In genomic region chr22:37182949-37183245, GRCh38 we compare ENCODE assay signal across 21 cellular contexts. TPM values are rescaled to one million over a fixed set of nuclear protein-coding genes. Genes with fewer than 3 reads are reported as not detected.
A peak's percentile ranks its signal among the peaks of the same experiment; 100 is the strongest.
DNase-seq lines count a peak whose midpoint lies in the region; ATAC-seq, FAIRE-seq and TF ChIP-seq lines count a peak whose summit lies in the region.
"Had no signal": no experiment of that assay in that cellular context is flagged by ENCODE, and none has a peak within 500 bp of the region (broad histone marks: within the 10 kb centered on the region; RNA-seq: fewer than 3 reads in every experiment).

No MANE protein-coding gene starts in this region.

- no peaks in the 10 kb centered on the region for H3K27me3 ChIP-seq in CD4-positive, CD25-positive, alpha-beta regulatory T cell (ENCODE audit: control insufficient read depth, insufficient read depth, low read length)
- no peaks in the 10 kb centered on the region for H3K27me3 ChIP-seq in sigmoid colon

- peak overlapping the region; percentile 57 for H3K27ac ChIP-seq in CD4-positive, CD25-positive, alpha-beta regulatory T cell (ENCODE audit: insufficient read depth, low read length, poor library complexity, severe bottlenecking)
- H3K27ac ChIP-seq in RWPE1 (peak overlapping the region; percentile 22), kidney (ENCODE audit: low read depth in 2 of 2, low read length in 2 of 2) (no peak overlapping the region), sigmoid colon (no peak overlapping the region)

- no peaks in the 10 kb centered on the region for H3K27me3 Mint-ChIP-seq in CD4-positive, CD25-positive, alpha-beta regulatory T cell

- no peaks in the 10 kb centered on the region for H3K36me3 ChIP-seq in CD4-positive, CD25-positive, alpha-beta regulatory T cell (ENCODE audit: control insufficient read depth, insufficient read depth, low read length)
- H3K36me3 ChIP-seq in kidney (ENCODE audit: control insufficient read depth in 1 of 2, insufficient read depth in 2 of 2, low read length in 2 of 2) = no peaks in the 10 kb centered on the region
- H3K36me3 ChIP-seq in sigmoid colon = peaks cover 0 to 5% (median 0%) of the 10 kb centered on the region in 4 donors

- H3K9ac ChIP-seq in kidney (ENCODE audit: low read length in 2 of 2) = no peak overlapping the region

- no peak for DNase-seq in CD4-positive, CD25-positive, alpha-beta regulatory T cell
- DNase-seq in RWPE1 (ENCODE audit: low spot score) = no peak
- DNase-seq in kidney = peak; percentile 41
- peak; percentile 41 for DNase-seq in sigmoid colon
- DNase-seq in T-helper 1 cell = no peak
- no peak for DNase-seq in globus pallidus (ENCODE audit: low spot score)
- DNase-seq: ACHN; C1 segment of cervical spinal cord; DMS79 treated with DMSO at 0.1 percent for 48 hours; H7; HFFc6; KBM-7; NCI-H1105; NCI-H1694; NCI-H2081 treated with DMSO at 0.1 percent for 48 hours; NK-92 treated with Interleukin-12 subunit alpha and Interleukin-12 subunit beta, amount 100 ng/mL, for 24 hours; SIG-M5 had no signal

- CTCF ChIA-PET in RWPE1 (lab: Yijun Ruan, JAX) = no interaction called here

- intact Hi-C loops in kidney (cut with DNase I) = no loop called here
- intact Hi-C loops in sigmoid colon (cut with DNase I) = no loop called here

- no peaks in the 10 kb centered on the region for H3K36me3 Mint-ChIP-seq in CD4-positive, CD25-positive, alpha-beta regulatory T cell

- ATAC-seq in CD4-positive, CD25-positive, alpha-beta regulatory T cell (ENCODE audit: low read depth in 2 of 2) = no peak
- ATAC-seq in GM18505 (IDR thresholded peaks at IDR 0.05; ENCODE audit: unreplicated experiment) = no peak

- FAIRE-seq in kidney (lab: Jason Lieb, UNC) = no peak
- FAIRE-seq: RCC 7860 had no signal

- no peak for TF ChIP-seq EP300 in sigmoid colon (IDR thresholded peaks at IDR 0.05)

- H3K9me3 ChIP-seq in CD4-positive, CD25-positive, alpha-beta regulatory T cell (ENCODE audit: control insufficient read depth in 2 of 2, low read length in 2 of 2) = no peaks in the 10 kb centered on the region
- H3K9me3 ChIP-seq in kidney (ENCODE audit: control insufficient read depth in 1 of 2, low read length in 2 of 2) = no peaks in the 10 kb centered on the region
- no peaks in the 10 kb centered on the region for H3K9me3 ChIP-seq in sigmoid colon

- no peak overlapping the region for H3K4me3 ChIP-seq in CD4-positive, CD25-positive, alpha-beta regulatory T cell (ENCODE audit: low read depth, low read length)
- H3K4me3 ChIP-seq in kidney (ENCODE audit: low read length in 2 of 2) (no peak overlapping the region), sigmoid colon (no peak overlapping the region)

- POLR2A ChIA-PET in RWPE1 (lab: Yijun Ruan, JAX; ENCODE audit: low non-redundant PET) = no interaction called here

- H3K9me3 Mint-ChIP-seq in CD4-positive, CD25-positive, alpha-beta regulatory T cell = no peaks in the 10 kb centered on the region
- H3K9me3 Mint-ChIP-seq: HFFc6 had no signal

- TF ChIP-seq CTCF in RWPE1 (conservative IDR thresholded peaks at IDR 0.05; ENCODE audit: low read depth) = no peak
- TF ChIP-seq CTCF in kidney (IDR thresholded peaks at IDR 0.05; ENCODE audit: borderline replicate concordance, extremely low read depth, insufficient read depth) = no peak
- TF ChIP-seq CTCF in sigmoid colon (IDR thresholded peaks at IDR 0.05) = no peak

- 77 to 97% methylated on average over 3 of the region's 3 CpGs for WGBS in sigmoid colon, 2 donors

- H3K27ac Mint-ChIP-seq in CD4-positive, CD25-positive, alpha-beta regulatory T cell = peak overlapping the region; percentile 9 to 87 (median 87)
- H3K27ac Mint-ChIP-seq: HFFc6 had no signal

- TF ChIP-seq POLR2A in sigmoid colon (IDR thresholded peaks at IDR 0.05) = no peak
- no peak for TF ChIP-seq POLR2A in GM18505 (IDR thresholded peaks at IDR 0.05; ENCODE audit: borderline replicate concordance, extremely low read depth, insufficient read depth, insufficient read length)

- no peak overlapping the region for H3K4me3 Mint-ChIP-seq in CD4-positive, CD25-positive, alpha-beta regulatory T cell
- H3K4me3 Mint-ChIP-seq: HFFc6 had no signal

- peaks cover 52% of the 10 kb centered on the region for H3K4me1 ChIP-seq in CD4-positive, CD25-positive, alpha-beta regulatory T cell (ENCODE audit: control insufficient read depth, insufficient read depth, low read length, poor library complexity, severe bottlenecking)
- H3K4me1 ChIP-seq in kidney (ENCODE audit: control insufficient read depth in 1 of 2, insufficient read depth in 1 of 2, low read depth in 1 of 2, low read length in 2 of 2) (peaks cover 22 to 23% of the 10 kb centered on the region in 2 donors), sigmoid colon (peaks cover 0 to 28% (median 19%) of the 10 kb centered on the region in 4 donors)

- peaks cover 9 to 75% (median 36%) of the 10 kb centered on the region in 4 donors for H3K4me1 Mint-ChIP-seq in CD4-positive, CD25-positive, alpha-beta regulatory T cell

RNA-seq across cellular contexts. Expression of gene C1QTNF6, which starts 5.2 kb away (rescaled TPM):
- 13.6 TPM for total RNA-seq in CD4-positive, CD25-positive, alpha-beta regulatory T cell
- polyA plus RNA-seq in CD4-positive, CD25-positive, alpha-beta regulatory T cell = 1 to 10 TPM; 1.6 to 2.4 (median 2.1) TPM
- 8.0 TPM for total RNA-seq in kidney
- polyA plus RNA-seq in kidney (ENCODE audit: insufficient read depth, low read depth, low replicate concordance) = 3.2 TPM
- 1 to 10 TPM; 1.1 to 5.5 (median 1.6) TPM for total RNA-seq in sigmoid colon
- polyA plus RNA-seq in sigmoid colon = 10 to 100 TPM in 1 of 3 donors, 1 to 10 TPM in 2; 1.8 to 12.1 (median 1.8) TPM

RNA-seq across cellular contexts. Expression of gene SSTR3, which starts 29.4 kb away (rescaled TPM):
- total RNA-seq in CD4-positive, CD25-positive, alpha-beta regulatory T cell = 4.3 TPM
- 1 to 10 TPM; 2.5 to 4.4 (median 3.6) TPM for polyA plus RNA-seq in CD4-positive, CD25-positive, alpha-beta regulatory T cell
- total RNA-seq in kidney = 0.13 TPM
- 0.56 TPM for polyA plus RNA-seq in kidney (ENCODE audit: insufficient read depth, low read depth, low replicate concordance)
- under 1 TPM in 1 of 4 donors, not detected in 3; 0.36 TPM for total RNA-seq in sigmoid colon
- 1 to 10 TPM in 1 of 3 donors, not detected in 2; 1.7 TPM for polyA plus RNA-seq in sigmoid colon
- total RNA-seq: HFFc6, NCI-H460 had no signal

RNA-seq across cellular contexts. Expression of gene IL2RB, which starts 33.2 kb away (rescaled TPM):
- total RNA-seq in CD4-positive, CD25-positive, alpha-beta regulatory T cell = 197 TPM
- 100 to 1,000 TPM; 160 to 189 (median 163) TPM for polyA plus RNA-seq in CD4-positive, CD25-positive, alpha-beta regulatory T cell
- total RNA-seq in kidney = 7.6 TPM
- 0.32 TPM for polyA plus RNA-seq in kidney (ENCODE audit: insufficient read depth, low read depth, low replicate concordance)
- under 1 TPM in 3 of 4 donors, not detected in 1; under 0.01 to 0.33 (median 0.14) TPM for total RNA-seq in sigmoid colon
- polyA plus RNA-seq in sigmoid colon = 1 to 10 TPM in 1 of 3 donors, under 1 TPM in 2; under 0.01 to 9.7 (median 0.46) TPM
- total RNA-seq: HFFc6, NCI-H460, OCI-LY7 had no signal

Comparison
In these comparisons a context has a peak if more than half of its experiments do, and no peak if none do; other contexts are left out.
1. DNase-seq: peak in kidney (single experiment) and sigmoid colon (single experiment); none in CD4-positive, CD25-positive, alpha-beta regulatory T cell (0 of 3), RWPE1 (single experiment), T-helper 1 cell (0 of 5) and globus pallidus (single experiment).
2. H3K27ac ChIP-seq: peak in CD4-positive, CD25-positive, alpha-beta regulatory T cell (single experiment) and RWPE1 (single experiment); none in kidney (0 of 2) and sigmoid colon (0 of 4).
3. RNA of gene IL2RB, which starts 33.2 kb away (total RNA-seq): 197 TPM in CD4-positive, CD25-positive, alpha-beta regulatory T cell (single experiment); 7.6 TPM in kidney (single experiment) and under 0.01 to 0.33 TPM in sigmoid colon; every median in the first group is over 10 times any median in the second.